ENCODE assay signal across 25 cellular contexts in the genomic region with DNA sequence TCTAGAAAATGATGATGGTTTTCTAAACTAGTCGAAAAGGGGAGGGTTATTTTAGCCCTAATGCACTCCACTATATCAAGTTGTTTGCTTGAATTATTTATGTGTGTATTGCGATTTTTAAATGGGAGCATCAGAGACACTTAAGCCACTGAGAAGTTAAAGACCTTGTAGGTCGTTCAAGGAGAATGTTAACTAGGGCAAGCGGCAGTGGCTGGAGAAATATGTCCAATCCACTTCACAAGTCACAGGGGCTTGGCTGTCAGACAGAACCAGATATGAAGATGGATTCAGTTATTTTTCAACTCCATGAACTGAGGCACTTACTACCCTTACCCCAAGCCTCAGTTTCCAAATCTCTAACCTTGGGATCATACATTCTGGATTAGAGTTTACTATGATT.
"Had no signal": no experiment of that assay in that cellular context is flagged by ENCODE, and none has a peak within 500 bp of the region (broad histone marks: within the 10 kb centered on the region; RNA-seq: fewer than 3 reads in every experiment).

No MANE protein-coding gene starts in this region.

- H3K4me1 ChIP-seq: breast epithelium, gastroesophageal sphincter had no signal

- H3K27ac ChIP-seq: ascending aorta, breast epithelium, cardiac muscle cell, epithelial cell of prostate, esophagus squamous epithelium, gastroesophageal sphincter, VCaP had no signal

- H3K36me3 ChIP-seq: ascending aorta, breast epithelium, cardiac muscle cell, esophagus squamous epithelium, gastroesophageal sphincter had no signal

- DNase-seq: activated CD4-positive, alpha-beta memory T cell treated with anti-CD3 and anti-CD28 coated beads, Interleukin-2, amount 10 ng/mL, durations not matched to agents 7 days and 5 days; activated CD4-positive, alpha-beta T cell treated with anti-CD3 and anti-CD28 coated beads for 1 hour; activated CD4-positive, alpha-beta T cell treated with anti-CD3 and anti-CD28 coated beads for 4 hours; activated CD4-positive, alpha-beta T cell treated with anti-CD3 and anti-CD28 coated beads, Interleukin-2, amount 10 ng/mL, durations not matched to agents 7 days and 5 days; activated CD4-positive, alpha-beta T cell treated with anti-CD3 and anti-CD28 coated beads, Interleukin-2, amount 50 U/mL, for 4 hours; activated CD8-positive, alpha-beta memory T cell treated with anti-CD3 and anti-CD28 coated beads, Interleukin-2, amount 50 U/mL, for 48 hours; activated gamma-delta T cell; activated naive CD4-positive, alpha-beta T cell; activated naive CD4-positive, alpha-beta T cell treated with anti-CD3 and anti-CD28 coated beads, Interleukin-2, amount 10 ng/mL, durations not matched to agents 7 days and 5 days; activated naive CD8-positive, alpha-beta T cell treated with anti-CD3 and anti-CD28 coated beads, Interleukin-2, amount 10 ng/mL, durations not matched to agents 7 days and 5 days; activated T-cell treated with anti-CD3 and anti-CD28 coated beads for 4 hours; activated T-cell treated with anti-CD3 and anti-CD28 coated beads, Interleukin-2, amount 50 U/mL, for 24 hours; activated T-cell treated with anti-CD3 and anti-CD28 coated beads, Interleukin-2, amount 50 U/mL, for 72 hours; effector CD8-positive, alpha-beta T cell; esophagus squamous epithelium; foreskin melanocyte; T-helper 2 cell had no signal

- ATAC-seq: activated naive CD4-positive, alpha-beta T cell treated with anti-CD3 and anti-CD28 coated beads, Interleukin-2, amount 50 U/mL, for 72 hours; activated T-cell treated with anti-CD3 and anti-CD28 coated beads, Interleukin-2, amount 50 U/mL, for 72 hours; gastroesophageal sphincter; WTC11 had no signal

- H3K27me3 ChIP-seq: ascending aorta, breast epithelium, cardiac muscle cell, esophagus squamous epithelium, gastroesophageal sphincter had no signal

- H3K4me3 ChIP-seq: ascending aorta, breast epithelium, cardiac muscle cell, esophagus squamous epithelium, gastroesophageal sphincter had no signal

- H3K9me3 ChIP-seq: ascending aorta, breast epithelium, esophagus squamous epithelium, gastroesophageal sphincter had no signal
